8 cellular contexts compared by ENCODE assay signal in the genomic region with DNA sequence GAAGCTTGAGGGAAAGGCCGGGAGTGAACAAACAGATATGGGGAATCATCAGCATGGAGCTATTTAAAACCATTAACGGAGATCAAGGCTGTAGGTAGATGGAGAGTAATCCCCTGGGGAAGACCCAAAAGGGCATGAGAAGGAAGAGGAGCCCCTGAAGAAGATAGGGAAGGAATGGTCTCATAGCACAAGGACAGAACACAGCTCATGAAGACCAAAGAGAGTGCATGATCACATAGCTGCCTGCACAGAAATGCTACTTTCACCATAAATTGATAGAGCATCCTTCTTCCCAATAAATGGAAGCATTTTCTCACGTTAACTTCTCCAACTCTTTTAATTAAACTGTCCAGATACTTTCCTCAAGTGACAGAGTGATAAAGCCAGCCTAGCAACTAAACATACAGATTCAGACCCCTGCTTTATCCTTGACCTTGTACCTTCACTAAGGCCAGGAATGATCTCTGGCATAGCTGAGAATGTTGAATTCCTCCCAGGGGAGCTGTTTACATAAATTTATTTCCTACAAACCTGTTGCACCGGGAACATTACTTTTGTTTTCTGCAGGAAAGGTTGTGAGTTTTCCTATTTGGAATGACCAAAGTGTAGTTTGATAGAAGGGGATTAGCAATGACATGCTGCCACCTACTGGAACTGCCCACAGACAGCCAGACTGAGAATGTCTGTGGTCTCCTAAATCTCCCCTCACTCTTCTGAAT.
A peak's percentile ranks its signal among the peaks of the same experiment; 100 is the strongest.
DNase-seq lines count a peak whose midpoint lies in the region; ATAC-seq and TF ChIP-seq lines count a peak whose summit lies in the region.

No MANE protein-coding gene starts in this region.

- H3K4me1 ChIP-seq in RWPE2 (ENCODE audit: insufficient read depth, poor library complexity, severe bottlenecking) = no peaks in the 10 kb centered on the region

- no peaks in the 10 kb centered on the region for H3K27me3 ChIP-seq in RWPE2 (ENCODE audit: insufficient read depth, poor library complexity, severe bottlenecking)

- ATAC-seq in RWPE2 (ENCODE audit: low read depth) = peak; percentile 57; the same call in 1 of the 3 replicates

- DNase-seq in Caki2 (ENCODE audit: low read depth) (peak; percentile 27), HT-29 (ENCODE audit: low spot score) (peak; percentile 77), RWPE2 (ENCODE audit: low spot score) (no peak), foreskin melanocyte (peak; percentile 26), retina (peak; percentile 67)
- DNase-seq in stimulated activated CD4-positive, alpha-beta T cell treated with anti-CD3 and anti-CD28 coated beads, Interleukin-12 subunit alpha, Interleukin-12 subunit beta, amount 100 ng/mL, for 4 hours = no peak
- no peak for DNase-seq in activated CD8-positive, alpha-beta memory T cell treated with anti-CD3 and anti-CD28 coated beads, Interleukin-2, amount 50 U/mL, for 48 hours
- DNase-seq in activated CD4-positive, CD25-positive, alpha-beta regulatory T cell treated with anti-CD3 and anti-CD28 coated beads, Interleukin-2, amount 50 U/mL, for 72 hours = no peak

- H3K9me3 ChIP-seq in RWPE2 (ENCODE audit: severe bottlenecking) = no peaks in the 10 kb centered on the region

- H3K27ac ChIP-seq in RWPE2 (ENCODE audit: poor library complexity, severe bottlenecking) = no peak overlapping the region

- no peak overlapping the region for H3K4me3 ChIP-seq in RWPE2 (ENCODE audit: severe bottlenecking)

- no peaks in the 10 kb centered on the region for H3K36me3 ChIP-seq in RWPE2 (ENCODE audit: low read depth)

- in situ Hi-C loops in Caki2 (cut with HindIII; ENCODE audit: low pct_unique_long_range_greater_than_20kb, low sequenced_read_pairs) = no loop called here

- peak; percentile 83 for TF ChIP-seq CTCF in RWPE2 (IDR thresholded peaks at IDR 0.05; ENCODE audit: poor library complexity, severe bottlenecking)

Comparison
In these comparisons a context has a peak if more than half of its experiments do, and no peak if none do; other contexts are left out.
1. DNase-seq: peak in Caki2 (single experiment), HT-29 (single experiment), foreskin melanocyte (single experiment) and retina (single experiment); none in RWPE2 (single experiment), stimulated activated CD4-positive, alpha-beta T cell treated with anti-CD3 and anti-CD28 coated beads, Interleukin-12 subunit alpha, Interleukin-12 subunit beta, amount 100 ng/mL, for 4 hours (single experiment), activated CD8-positive, alpha-beta memory T cell treated with anti-CD3 and anti-CD28 coated beads, Interleukin-2, amount 50 U/mL, for 48 hours (single experiment) and activated CD4-positive, CD25-positive, alpha-beta regulatory T cell treated with anti-CD3 and anti-CD28 coated beads, Interleukin-2, amount 50 U/mL, for 72 hours (single experiment).